Comparison of ENCODE assay signal across 8 cellular contexts in genomic region chrX:101390664-101391525, GRCh38. TPM values are rescaled to one million over a fixed set of nuclear protein-coding genes. Genes with fewer than 3 reads are reported as not detected.
DNase-seq lines count a peak whose midpoint lies in the region; ATAC-seq, FAIRE-seq and TF ChIP-seq lines count a peak whose summit lies in the region.

Gene RPL36A (plus strand): TSS chrX:101391011. CDS start chrX:101391044, 33 bp downstream.

- H3K4me3 Mint-ChIP-seq in neural progenitor cell = peak within 1 kb of the TSS; percentile 94

- peaks cover 37% of the 10 kb centered on the region for H3K79me2 ChIP-seq in neural progenitor cell (ENCODE audit: low read depth)

- ATAC-seq in RWPE2 (ENCODE audit: low read depth) = peak; percentile 96

- H3K36me3 ChIP-seq in RWPE2 (ENCODE audit: low read depth) (peaks cover 46% of the 10 kb centered on the region), neural progenitor cell (peaks cover 4% of the 10 kb centered on the region)

- H3K27ac Mint-ChIP-seq in neural progenitor cell = peak within 1 kb of the TSS; percentile 93

- peak within 1 kb of the TSS; percentile 79 for H3K4me2 ChIP-seq in neural progenitor cell

- H4K20me1 ChIP-seq in neural progenitor cell (ENCODE audit: low read depth) = peaks cover 12% of the 10 kb centered on the region

- TF ChIP-seq CTCF in RWPE2 (IDR thresholded peaks at IDR 0.05; ENCODE audit: poor library complexity, severe bottlenecking) (peak; percentile 78), foreskin fibroblast (IDR thresholded peaks at IDR 0.05; ENCODE audit: low read depth, low read length) (peak; percentile 74), neural progenitor cell (IDR thresholded peaks at IDR 0.05) (peak; percentile 63)

- no peaks in the 10 kb centered on the region for H3K4me1 ChIP-seq in RWPE2 (ENCODE audit: insufficient read depth, poor library complexity, severe bottlenecking)
- H3K4me1 ChIP-seq in neural progenitor cell = peaks cover 8% of the 10 kb centered on the region

- DNase-seq in ELR (ENCODE audit: low read depth) = peak; percentile 94
- DNase-seq in H54 (ENCODE audit: insufficient read length, low spot score) = peak; percentile 54
- DNase-seq in LoVo (ENCODE audit: low spot score) = peak; percentile 83
- peak; percentile 81 for DNase-seq in RWPE2 (ENCODE audit: low spot score)
- peak; percentile 71 for DNase-seq in activated T-helper 9 cell treated with anti-CD3 and anti-CD28 coated beads, Interleukin-2, amount 50 U/mL, for 16 hours (ENCODE audit: low read depth)
- DNase-seq in foreskin fibroblast = peak; percentile 83 to 94
- peak; percentile 93 for DNase-seq in neural progenitor cell (ENCODE audit: low spot score)
- peak; percentile 78 for DNase-seq in stromal cell of bone marrow (ENCODE audit: low read depth)

- no peaks in the 10 kb centered on the region for H3K9me3 Mint-ChIP-seq in neural progenitor cell

- H3K27ac ChIP-seq in RWPE2 (ENCODE audit: poor library complexity, severe bottlenecking) (peak within 1 kb of the TSS; percentile 75), neural progenitor cell (peak within 1 kb of the TSS; percentile 57)

- H3K9me3 ChIP-seq in RWPE2 (ENCODE audit: severe bottlenecking) (no peaks in the 10 kb centered on the region), neural progenitor cell (ENCODE audit: low read depth) (no peaks in the 10 kb centered on the region)

- H3K4me3 ChIP-seq in RWPE2 (ENCODE audit: severe bottlenecking) (peak within 1 kb of the TSS; percentile 62), foreskin fibroblast (ENCODE audit: low read depth in 1 of 2, low read length in 2 of 2) (peak within 1 kb of the TSS; percentile 70 to 76), neural progenitor cell (peak within 1 kb of the TSS; percentile 76)

- peaks cover 43% of the 10 kb centered on the region for H3F3A ChIP-seq in neural progenitor cell (ENCODE audit: low read depth)

- TF ChIP-seq POLR2A in H54 (IDR thresholded peaks at IDR 0.05; ENCODE audit: low read depth, low read length) = peak; percentile 79

- peaks cover 4% of the 10 kb centered on the region for H3K36me3 Mint-ChIP-seq in neural progenitor cell

- H3K27me3 Mint-ChIP-seq in neural progenitor cell (ENCODE audit: insufficient read depth, low read depth) = no peaks in the 10 kb centered on the region

- peak within 1 kb of the TSS; percentile 54 for H3K9ac ChIP-seq in neural progenitor cell

- H3K4me1 Mint-ChIP-seq in neural progenitor cell = peaks cover 4% of the 10 kb centered on the region

- H3K27me3 ChIP-seq in RWPE2 (ENCODE audit: insufficient read depth, poor library complexity, severe bottlenecking) = no peaks in the 10 kb centered on the region
- H3K27me3 ChIP-seq in neural progenitor cell = no peaks in the 10 kb centered on the region

- peak; percentile 75 for FAIRE-seq in H54 (lab: Jason Lieb, UNC)

- H2AFZ ChIP-seq in neural progenitor cell (replicated peaks) = peak within 1 kb of the TSS; percentile 66

RNA-seq across cellular contexts. Expression of gene RPL36A, which starts in this region (rescaled TPM):
- 2,927 and 6,478 TPM in 2 replicates for total RNA-seq in neural progenitor cell (ENCODE audit: low replicate concordance)

Comparison
In these comparisons a context has a peak if more than half of its experiments do, and no peak if none do; other contexts are left out.
1. Peak in every context shown above with its lines: DNase-seq, ATAC-seq, H3K4me3 ChIP-seq and H3K27ac ChIP-seq.